In the genomic region with DNA sequence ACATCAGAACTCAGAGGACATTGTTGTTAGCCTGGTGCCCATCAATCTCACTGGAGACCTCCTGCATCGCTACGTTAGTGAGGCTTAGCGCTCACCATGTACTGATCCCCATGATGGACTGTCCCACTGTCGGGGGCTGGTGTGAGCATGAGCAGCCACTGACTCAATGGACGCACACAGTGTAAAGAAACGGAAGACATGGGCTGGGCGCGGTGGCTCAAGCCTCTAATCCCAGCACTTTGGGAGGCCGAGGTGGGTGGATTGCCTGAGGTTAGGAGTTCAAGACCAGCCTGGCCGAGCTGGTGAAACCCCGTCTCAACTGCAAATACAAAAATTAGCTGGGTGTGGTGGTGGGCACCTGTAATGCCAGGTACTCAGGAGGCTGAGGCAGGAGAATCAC, we compare ENCODE assay signal across 26 cellular contexts.
"Had no signal": no experiment of that assay in that cellular context is flagged by ENCODE, and none has a peak within 500 bp of the region (broad histone marks: within the 10 kb centered on the region; RNA-seq: fewer than 3 reads in every experiment).

No MANE protein-coding gene starts in this region.

- H3K9me3 Mint-ChIP-seq: dendritic cell treated with granulocyte-macrophage colony-stimulating factor and Interleukin-4, amounts not matched to agents 40 ng/mL and 50 ng/mL, for 4 days; endodermal cell had no signal

- DNase-seq: colonic mucosa; cortex of kidney; effector CD8-positive, alpha-beta T cell; effector memory CD8-positive, alpha-beta T cell; endodermal cell; erythroblast; esophagus squamous epithelium; foreskin fibroblast; foreskin melanocyte; gastrocnemius medialis; glutamatergic neuron; heart right ventricle; hippocampal formation; left cardiac atrium; left lung; left ventricle myocardium superior; lower lobe of right lung; mesendoderm; mucosa of descending colon had no signal

- H3K4me1 ChIP-seq: colonic mucosa, esophagus squamous epithelium, gastrocnemius medialis, heart right ventricle, left lung, lower lobe of right lung had no signal

- H3K4me3 Mint-ChIP-seq: dendritic cell treated with granulocyte-macrophage colony-stimulating factor and Interleukin-4, amounts not matched to agents 40 ng/mL and 50 ng/mL, for 4 days; effector memory CD8-positive, alpha-beta T cell; endodermal cell; mesothelial cell of epicardium had no signal

- ATAC-seq: effector memory CD8-positive, alpha-beta T cell; esophagus mucosa; gastrocnemius medialis; heart right ventricle; left cardiac atrium; left lung; left ventricle myocardium superior; lower lobe of right lung; mucosa of descending colon had no signal

- H3K36me3 ChIP-seq: colonic mucosa, esophagus squamous epithelium, gastrocnemius medialis, heart right ventricle, left lung, lower lobe of right lung had no signal

- H3K27me3 ChIP-seq: colonic mucosa, esophagus squamous epithelium, gastrocnemius medialis, heart right ventricle, left lung had no signal

- H3K9me3 ChIP-seq: colonic mucosa, esophagus squamous epithelium, gastrocnemius medialis, left lung, lower lobe of right lung, mucosa of descending colon had no signal

- H3K4me3 ChIP-seq: colonic mucosa, esophagus squamous epithelium, gastrocnemius medialis, heart right ventricle, left lung, lower lobe of right lung, mucosa of descending colon had no signal

- H3K27ac ChIP-seq: colonic mucosa, epithelial cell of prostate, esophagus squamous epithelium, gastrocnemius medialis, heart right ventricle, left lung, lower lobe of right lung had no signal

- H3K4me1 Mint-ChIP-seq: endodermal cell, mesothelial cell of epicardium had no signal

- FAIRE-seq: endometrium, islet of Langerhans, keratinocyte had no signal

- H3K27ac Mint-ChIP-seq: dendritic cell treated with granulocyte-macrophage colony-stimulating factor and Interleukin-4, amounts not matched to agents 40 ng/mL and 50 ng/mL, for 4 days; effector memory CD8-positive, alpha-beta T cell; endodermal cell; mesothelial cell of epicardium had no signal
